In the genomic region with DNA sequence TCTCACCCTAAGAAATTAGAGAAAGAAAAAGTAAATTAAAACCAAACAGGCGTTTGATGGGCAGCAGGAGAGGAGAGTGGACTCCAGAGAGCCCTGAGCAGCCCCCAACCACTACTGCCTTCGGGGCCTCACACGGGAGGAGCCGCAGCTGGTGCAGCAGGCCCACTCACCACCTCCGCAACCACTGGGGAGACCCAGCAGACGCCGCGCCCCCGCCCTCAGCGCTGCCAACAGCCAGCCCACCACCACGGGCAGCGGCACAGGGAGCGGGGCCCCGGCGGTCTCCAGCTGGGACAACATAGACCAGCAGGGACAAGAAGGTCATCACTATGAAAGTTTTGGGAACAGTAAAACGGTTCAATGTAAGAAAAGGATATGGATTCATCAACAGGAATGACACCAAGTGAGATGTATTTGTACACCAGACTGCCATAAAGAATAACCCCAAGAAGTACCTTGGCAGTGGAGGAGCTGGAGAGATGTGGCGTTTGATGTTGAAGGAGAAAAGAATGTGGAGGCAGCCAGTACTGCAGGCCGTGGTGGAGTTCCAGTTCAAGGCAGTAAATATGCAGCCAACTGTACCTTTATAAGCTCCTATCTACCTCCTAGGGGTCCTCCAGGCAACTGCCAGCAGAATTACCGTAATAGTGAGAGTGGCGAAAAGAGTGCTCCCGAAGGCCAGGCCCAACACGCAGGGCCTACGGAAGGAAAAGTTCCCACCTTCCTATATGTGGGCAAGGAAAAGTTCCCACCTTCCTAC, we compare ENCODE assay signal across 1 cellular context.
TF ChIP-seq lines count a peak whose summit lies in the region.

No MANE protein-coding gene starts in this region.

TF ChIP-seq in HepG2, 621 proteins besides CTCF, POLR2A, EP300 and RAD21 (continued from another document):
- TF ChIP-seq, protein P1, sequence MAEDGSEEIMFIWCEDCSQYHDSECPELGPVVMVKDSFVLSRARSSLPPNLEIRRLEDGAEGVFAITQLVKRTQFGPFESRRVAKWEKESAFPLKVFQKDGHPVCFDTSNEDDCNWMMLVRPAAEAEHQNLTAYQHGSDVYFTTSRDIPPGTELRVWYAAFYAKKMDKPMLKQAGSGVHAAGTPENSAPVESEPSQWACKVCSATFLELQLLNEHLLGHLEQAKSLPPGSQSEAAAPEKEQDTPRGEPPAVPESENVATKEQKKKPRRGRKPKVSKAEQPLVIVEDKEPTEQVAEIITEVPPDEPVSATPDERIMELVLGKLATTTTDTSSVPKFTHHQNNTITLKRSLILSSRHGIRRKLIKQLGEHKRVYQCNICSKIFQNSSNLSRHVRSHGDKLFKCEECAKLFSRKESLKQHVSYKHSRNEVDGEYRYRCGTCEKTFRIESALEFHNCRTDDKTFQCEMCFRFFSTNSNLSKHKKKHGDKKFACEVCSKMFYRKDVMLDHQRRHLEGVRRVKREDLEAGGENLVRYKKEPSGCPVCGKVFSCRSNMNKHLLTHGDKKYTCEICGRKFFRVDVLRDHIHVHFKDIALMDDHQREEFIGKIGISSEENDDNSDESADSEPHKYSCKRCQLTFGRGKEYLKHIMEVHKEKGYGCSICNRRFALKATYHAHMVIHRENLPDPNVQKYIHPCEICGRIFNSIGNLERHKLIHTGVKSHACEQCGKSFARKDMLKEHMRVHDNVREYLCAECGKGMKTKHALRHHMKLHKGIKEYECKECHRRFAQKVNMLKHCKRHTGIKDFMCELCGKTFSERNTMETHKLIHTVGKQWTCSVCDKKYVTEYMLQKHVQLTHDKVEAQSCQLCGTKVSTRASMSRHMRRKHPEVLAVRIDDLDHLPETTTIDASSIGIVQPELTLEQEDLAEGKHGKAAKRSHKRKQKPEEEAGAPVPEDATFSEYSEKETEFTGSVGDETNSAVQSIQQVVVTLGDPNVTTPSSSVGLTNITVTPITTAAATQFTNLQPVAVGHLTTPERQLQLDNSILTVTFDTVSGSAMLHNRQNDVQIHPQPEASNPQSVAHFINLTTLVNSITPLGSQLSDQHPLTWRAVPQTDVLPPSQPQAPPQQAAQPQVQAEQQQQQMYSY (CRISPR knock-in tag; IDR thresholded peaks at IDR 0.05): 0 out of 2 replicates have a peak, but pooled peaks have one; percentile 72
